Comparison of ENCODE assay signal across 19 cellular contexts in genomic region chr12:97452839-97453238, GRCh38.
DNase-seq lines count a peak whose midpoint lies in the region; ATAC-seq lines count a peak whose summit lies in the region.
"Had no signal": no experiment of that assay in that cellular context is flagged by ENCODE, and none has a peak within 500 bp of the region (broad histone marks: within the 10 kb centered on the region; RNA-seq: fewer than 3 reads in every experiment).

No MANE protein-coding gene starts in this region.

- H3K27ac Mint-ChIP-seq in stimulated activated effector memory CD8-positive, alpha-beta T cell treated with anti-CD3 and anti-CD28 coated beads, Interleukin-12 subunit alpha, Interleukin-12 subunit beta, amount 100 ng/mL, for 72 hours = no peak overlapping the region
- H3K27ac Mint-ChIP-seq: activated CD4-positive, alpha-beta memory T cell treated with anti-CD3 and anti-CD28 coated beads, Interleukin-2, amount 10 ng/mL, durations not matched to agents 7 days and 5 days; activated T-cell treated with anti-CD3 and anti-CD28 coated beads, Interleukin-2, amount 50 U/mL, for 72 hours had no signal

- H3K4me1 Mint-ChIP-seq in stimulated activated effector memory CD8-positive, alpha-beta T cell treated with anti-CD3 and anti-CD28 coated beads, Interleukin-12 subunit alpha, Interleukin-12 subunit beta, amount 100 ng/mL, for 72 hours = no peaks in the 10 kb centered on the region
- H3K4me1 Mint-ChIP-seq: activated CD4-positive, alpha-beta memory T cell treated with anti-CD3 and anti-CD28 coated beads, Interleukin-2, amount 10 ng/mL, durations not matched to agents 7 days and 5 days had no signal

- no peaks in the 10 kb centered on the region for H3K36me3 Mint-ChIP-seq in stimulated activated effector memory CD8-positive, alpha-beta T cell treated with anti-CD3 and anti-CD28 coated beads, Interleukin-12 subunit alpha, Interleukin-12 subunit beta, amount 100 ng/mL, for 72 hours

- ATAC-seq in GM18511 (IDR thresholded peaks at IDR 0.05; ENCODE audit: unreplicated experiment) (peak; percentile 71), GM21367 (IDR thresholded peaks at IDR 0.05; ENCODE audit: unreplicated experiment) (peak; percentile 86), HG02642 (IDR thresholded peaks at IDR 0.05; ENCODE audit: poor library complexity, unreplicated experiment) (peak; percentile 59), HG03442 (IDR thresholded peaks at IDR 0.05; ENCODE audit: unreplicated experiment) (peak; percentile 58)
- ATAC-seq in stimulated activated effector memory CD8-positive, alpha-beta T cell treated with anti-CD3 and anti-CD28 coated beads, Interleukin-12 subunit alpha, Interleukin-12 subunit beta, amount 100 ng/mL, for 72 hours = no peak
- ATAC-seq: activated T-cell treated with anti-CD3 and anti-CD28 coated beads, Interleukin-2, amount 50 U/mL, for 72 hours; left colon; PC-3; SK-N-SH treated with all-trans-retinoic acid at 6 μM for 48 hours had no signal

- DNase-seq in activated gamma-delta T cell treated with Interleukin-2 at 50 U/mL for 16 hours (no peak), LoVo (ENCODE audit: low spot score) (no peak), cerebellar nuclear complex (lab: John Stamatoyannopoulos, UW) (no peak)
- DNase-seq in stimulated activated effector memory CD8-positive, alpha-beta T cell treated with anti-CD3 and anti-CD28 coated beads, Interleukin-12 subunit alpha, Interleukin-12 subunit beta, amount 100 ng/mL, for 72 hours (ENCODE audit: low spot score in 2 of 2) = no peak
- DNase-seq: activated CD4-positive, alpha-beta memory T cell treated with anti-CD3 and anti-CD28 coated beads, Interleukin-2, amount 10 ng/mL, durations not matched to agents 7 days and 5 days; activated T-cell treated with anti-CD3 and anti-CD28 coated beads, Interleukin-2, amount 50 U/mL, for 72 hours; adrenal gland; Caco-2; caudate nucleus; GF-D8; left colon; NCI-H1417; PC-3; stimulated activated naive CD4-positive, alpha-beta T cell treated with Interleukin-2 at 50 U/mL for 16 hours had no signal

- H3K9me3 Mint-ChIP-seq in stimulated activated effector memory CD8-positive, alpha-beta T cell treated with anti-CD3 and anti-CD28 coated beads, Interleukin-12 subunit alpha, Interleukin-12 subunit beta, amount 100 ng/mL, for 72 hours = peaks cover 21% of the 10 kb centered on the region
- H3K9me3 Mint-ChIP-seq: activated CD4-positive, alpha-beta memory T cell treated with anti-CD3 and anti-CD28 coated beads, Interleukin-2, amount 10 ng/mL, durations not matched to agents 7 days and 5 days had no signal

- no peak overlapping the region for H3K4me3 Mint-ChIP-seq in stimulated activated effector memory CD8-positive, alpha-beta T cell treated with anti-CD3 and anti-CD28 coated beads, Interleukin-12 subunit alpha, Interleukin-12 subunit beta, amount 100 ng/mL, for 72 hours
- H3K4me3 Mint-ChIP-seq: activated CD4-positive, alpha-beta memory T cell treated with anti-CD3 and anti-CD28 coated beads, Interleukin-2, amount 10 ng/mL, durations not matched to agents 7 days and 5 days; activated T-cell treated with anti-CD3 and anti-CD28 coated beads, Interleukin-2, amount 50 U/mL, for 72 hours had no signal
